8 cellular contexts compared by ENCODE assay signal in genomic region chr19:45558399-45558878, GRCh38. TPM values are rescaled to one million over a fixed set of nuclear protein-coding genes. Genes with fewer than 3 reads are reported as not detected.
DNase-seq lines count a peak whose midpoint lies in the region; ATAC-seq, FAIRE-seq and TF ChIP-seq lines count a peak whose summit lies in the region.

No MANE protein-coding gene starts in this region.

- H3K4me2 ChIP-seq in SK-N-SH, result no peak overlapping the region

- peak overlapping the region in 1 of 2 experiments; percentile 47; a peak in 1 of 4 replicates for H3K4me3 ChIP-seq in SK-N-SH (ENCODE audit: low read depth in 2 of 2, low read length in 1 of 2)
- no peak overlapping the region for H3K4me3 ChIP-seq in gastrocnemius medialis

- H3K27me3 ChIP-seq in SK-N-SH (ENCODE audit: insufficient read depth), result no peaks in the 10 kb centered on the region
- H3K27me3 ChIP-seq in gastrocnemius medialis, result no peaks in the 10 kb centered on the region

- H3K79me2 ChIP-seq in SK-N-SH (ENCODE audit: insufficient read depth), result peaks cover 9% of the 10 kb centered on the region

- ATAC-seq in left cardiac atrium, result peak; percentile 31 to 57
- ATAC-seq in gastrocnemius medialis, result peak; percentile 54 to 56
- no peak for ATAC-seq in GM21526 (IDR thresholded peaks at IDR 0.05; ENCODE audit: low FRiP score, unreplicated experiment)

- in situ Hi-C loops in gastrocnemius medialis (cut with MboI; ENCODE audit: low sequenced_read_pairs in 4 of 4), result no loop called here

- WGBS in SK-N-SH (ENCODE audit: low lambda C conversion rate), result 79% methylated on average over 10 of the region's 10 CpGs

- H3K27me3 Mint-ChIP-seq in activated naive CD4-positive, alpha-beta T cell treated with anti-CD3 and anti-CD28 coated beads for 36 hours (ENCODE audit: low read depth), result no peaks in the 10 kb centered on the region

- no peaks in the 10 kb centered on the region for H3K4me1 ChIP-seq in SK-N-SH (ENCODE audit: control insufficient read depth in 1 of 2, insufficient read depth in 2 of 2, low read depth in 1 of 2, low read length in 1 of 2)
- peaks cover 0 to 12% of the 10 kb centered on the region in 2 donors for H3K4me1 ChIP-seq in gastrocnemius medialis

- no peak for TF ChIP-seq EP300 in SK-N-SH (IDR thresholded peaks at IDR 0.05; ENCODE audit: borderline replicate concordance in 1 of 2, low read depth in 1 of 2, low read length in 1 of 2)

- no peak overlapping the region for H3K9ac ChIP-seq in SK-N-SH

- intact Hi-C loops in activated naive CD4-positive, alpha-beta T cell treated with anti-CD3 and anti-CD28 coated beads for 36 hours (cut with micrococcal nuclease), result loop anchor here (1.0 to 5.0 kb wide), 6 partner anchors 26 to 131 kb away; partner anchors contain the start of genes OPA3 and VASP
- intact Hi-C loops in left cardiac atrium (cut with DNase I), result no loop called here
- intact Hi-C loops in gastrocnemius medialis (cut with DNase I; ENCODE audit: low total_unique reads), result loop anchor here (1.0 kb wide), 1 partner anchor 35 kb away; no protein-coding TSS in a partner anchor

- H3K36me3 ChIP-seq in SK-N-SH (replicated peaks in 1 of 2; ENCODE audit: control insufficient read depth in 1 of 2, insufficient read depth in 2 of 2, low read length in 1 of 2), result no peaks in the 10 kb centered on the region
- no peaks in the 10 kb centered on the region for H3K36me3 ChIP-seq in gastrocnemius medialis

- H3K9me3 ChIP-seq in SK-N-SH (no peaks in the 10 kb centered on the region), gastrocnemius medialis (no peaks in the 10 kb centered on the region)

- H3K27ac Mint-ChIP-seq in activated naive CD4-positive, alpha-beta T cell treated with anti-CD3 and anti-CD28 coated beads for 36 hours, result no peak overlapping the region

- peak; percentile 54 for DNase-seq in ELR (ENCODE audit: low read depth)
- DNase-seq in HTR-8/SVneo (ENCODE audit: insufficient read length, low spot score), result peak; percentile 57
- DNase-seq in SK-N-SH, result peak; percentile 66
- DNase-seq in activated naive CD4-positive, alpha-beta T cell treated with anti-CD3 and anti-CD28 coated beads for 36 hours, result peak; percentile 88
- peak; percentile 40 for DNase-seq in left cardiac atrium
- DNase-seq in gastrocnemius medialis, result no peak
- no peak for DNase-seq in kidney glomerular epithelial cell (lab: John Stamatoyannopoulos, UW)

- H3K4me1 Mint-ChIP-seq in activated naive CD4-positive, alpha-beta T cell treated with anti-CD3 and anti-CD28 coated beads for 36 hours (ENCODE audit: low read depth), result peaks cover 30% of the 10 kb centered on the region

- no peak overlapping the region for H2AFZ ChIP-seq in SK-N-SH (ENCODE audit: low read depth)

- CTCF ChIA-PET in SK-N-SH (lab: Yijun Ruan, JAX), result interaction anchor here (0.6 to 1.1 kb wide), 12 partner anchors 9 to 88 kb away, joined by 3 to 6 read pairs (median 3); no protein-coding TSS in a partner anchor
- CTCF ChIA-PET in activated naive CD4-positive, alpha-beta T cell treated with anti-CD3 and anti-CD28 coated beads for 36 hours (lab: Charles Lee), result interaction anchor here (0.5 to 2.5 kb wide), 31 partner anchors 8 to 135 kb away, joined by 3 to 15 read pairs (median 5); partner anchors contain the start of gene OPA3

- TF ChIP-seq CTCF in SK-N-SH (IDR thresholded peaks at IDR 0.05) (peak; percentile 72), gastrocnemius medialis (IDR thresholded peaks at IDR 0.05 in 4 of 5, conservative IDR thresholded peaks at IDR 0.05 in 1 of 5) (peak; percentile 17 to 53 (median 37))

- no peak overlapping the region for H3K27ac ChIP-seq in SK-N-SH (ENCODE audit: low read depth in 2 of 2, low read length in 1 of 2)
- no peak overlapping the region for H3K27ac ChIP-seq in gastrocnemius medialis

- POLR2A ChIA-PET in SK-N-SH (lab: Yijun Ruan, JAX), result no interaction called here

- TF ChIP-seq RAD21 in SK-N-SH (IDR thresholded peaks at IDR 0.05; ENCODE audit: low read length), result peak; percentile 63

- no peak for FAIRE-seq in HTR-8/SVneo (lab: Jason Lieb, UNC)

- peaks cover 7% of the 10 kb centered on the region; the same call in 1 of the 2 replicates for H4K20me1 ChIP-seq in SK-N-SH (ENCODE audit: insufficient read depth)

- no peaks in the 10 kb centered on the region for H3K9me2 ChIP-seq in SK-N-SH

- H3K9me3 Mint-ChIP-seq in activated naive CD4-positive, alpha-beta T cell treated with anti-CD3 and anti-CD28 coated beads for 36 hours, result no peaks in the 10 kb centered on the region

- H3K4me3 Mint-ChIP-seq in activated naive CD4-positive, alpha-beta T cell treated with anti-CD3 and anti-CD28 coated beads for 36 hours, result no peak overlapping the region

- no peak for TF ChIP-seq POLR2A in gastrocnemius medialis (IDR thresholded peaks at IDR 0.05)

- H3F3A ChIP-seq in SK-N-SH (replicated peaks; ENCODE audit: insufficient read depth), result peaks cover 4% of the 10 kb centered on the region

- H3K36me3 Mint-ChIP-seq in activated naive CD4-positive, alpha-beta T cell treated with anti-CD3 and anti-CD28 coated beads for 36 hours (ENCODE audit: low read depth), result no peaks in the 10 kb centered on the region

TF ChIP-seq in SK-N-SH, 30 proteins besides CTCF, POLR2A, EP300 and RAD21:
- TF ChIP-seq MAX (IDR thresholded peaks at IDR 0.05; ENCODE audit: low read depth) (no peak), SMC3 (IDR thresholded peaks at IDR 0.05; ENCODE audit: low read depth, low read length) (peak; percentile 45; the same call in 1 of the 2 replicates)

RNA-seq across cellular contexts. Expression of gene OPA3, which starts 26.2 kb away (rescaled TPM):
- 10.0 and 11.1 TPM in 2 replicates for polyA plus RNA-seq in SK-N-SH (2012; rRNA removed)
- polyA plus RNA-seq in SK-N-SH (2012; cell fraction: cytosol; rRNA removed), result 6.0 and 6.6 TPM in 2 replicates
- polyA plus RNA-seq in SK-N-SH (2012; cell fraction: nucleus; rRNA removed), result 10.7 and 12.1 TPM in 2 replicates
- 10 to 100 TPM; 12.4 to 12.7 TPM for total RNA-seq in activated naive CD4-positive, alpha-beta T cell treated with anti-CD3 and anti-CD28 coated beads for 36 hours
- 10 to 100 TPM; 19.1 to 27.1 TPM for total RNA-seq in left cardiac atrium
- 10 to 100 TPM; 14.8 to 32.5 (median 20.3) TPM for total RNA-seq in gastrocnemius medialis

RNA-seq across cellular contexts. Expression of gene GPR4, which starts 43.6 kb away (rescaled TPM):
- polyA plus RNA-seq in SK-N-SH (2012; rRNA removed), result 0.29 and 0.69 TPM in 2 replicates
- 0.54 and 0.55 TPM in 2 replicates for polyA plus RNA-seq in SK-N-SH (2012; cell fraction: cytosol; rRNA removed)
- polyA plus RNA-seq in SK-N-SH (2012; cell fraction: nucleus; rRNA removed), result 0.38 and 0.69 TPM in 2 replicates
- not detected for total RNA-seq in activated naive CD4-positive, alpha-beta T cell treated with anti-CD3 and anti-CD28 coated beads for 36 hours
- total RNA-seq in left cardiac atrium (10 to 100 TPM in 1 of 2 donors, 1 to 10 TPM in 1; 5.2 to 17.7 TPM), gastrocnemius medialis (1 to 10 TPM in 3 of 4 donors, under 1 TPM in 1; 0.46 to 4.2 (median 2.2) TPM)

RNA-seq across cellular contexts. Expression of gene VASP, which starts 51.2 kb away (rescaled TPM):
- 31.6 and 37.8 TPM in 2 replicates for polyA plus RNA-seq in SK-N-SH (2012; rRNA removed)
- 26.2 and 30.0 TPM in 2 replicates for polyA plus RNA-seq in SK-N-SH (2012; cell fraction: cytosol; rRNA removed)
- polyA plus RNA-seq in SK-N-SH (2012; cell fraction: nucleus; rRNA removed), result 54.0 and 62.4 TPM in 2 replicates
- 10 to 100 TPM; 94.5 to 99.6 TPM for total RNA-seq in activated naive CD4-positive, alpha-beta T cell treated with anti-CD3 and anti-CD28 coated beads for 36 hours
- total RNA-seq in left cardiac atrium (10 to 100 TPM; 48.4 to 91.7 TPM), gastrocnemius medialis (10 to 100 TPM; 10.2 to 18.2 (median 16.4) TPM)

Comparison
In these comparisons a context has a peak if more than half of its experiments do, and no peak if none do; other contexts are left out.
1. DNase-seq: peak in ELR (single experiment), HTR-8/SVneo (single experiment), SK-N-SH (single experiment), activated naive CD4-positive, alpha-beta T cell treated with anti-CD3 and anti-CD28 coated beads for 36 hours (single experiment) and left cardiac atrium (single experiment); none in gastrocnemius medialis (0 of 2) and kidney glomerular epithelial cell (single experiment).
2. intact Hi-C loops: an anchor here in activated naive CD4-positive, alpha-beta T cell treated with anti-CD3 and anti-CD28 coated beads for 36 hours (1.0 to 5.0 kb wide) and gastrocnemius medialis (1.0 kb wide); none called in left cardiac atrium.